18 cellular contexts compared by ENCODE assay signal in the genomic region with DNA sequence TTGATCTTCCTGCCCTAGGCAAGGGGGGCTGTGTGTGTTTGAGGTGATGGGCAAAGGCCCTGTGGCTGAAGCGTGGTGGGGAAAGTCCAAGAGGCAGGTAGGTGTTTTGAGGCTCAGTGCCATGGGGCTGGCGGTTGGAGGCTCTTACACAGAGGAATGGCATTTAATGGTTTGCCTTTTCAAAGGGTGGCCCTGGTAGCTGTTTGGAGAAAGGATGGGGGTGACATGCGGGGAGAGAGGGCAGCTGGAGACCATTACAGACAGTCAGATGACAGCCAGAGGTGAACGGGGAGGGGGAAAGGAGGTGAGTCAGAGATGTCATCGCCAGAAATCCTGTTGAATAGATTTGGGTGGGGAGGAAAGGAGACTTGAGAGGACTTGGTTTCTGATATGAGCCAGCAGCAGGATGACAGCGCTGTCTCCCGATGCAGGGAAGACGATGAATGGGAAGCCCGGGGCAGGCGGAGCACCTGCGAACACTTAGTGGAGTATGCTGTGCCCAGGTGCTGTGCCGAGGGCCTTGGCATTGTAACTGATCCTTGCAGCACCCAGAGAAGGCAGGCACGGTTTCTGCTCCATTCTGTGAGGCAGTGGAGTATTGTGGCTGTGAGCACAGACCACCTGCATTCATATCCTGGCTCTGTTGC. TPM values are rescaled to one million over a fixed set of nuclear protein-coding genes. Genes with fewer than 3 reads are reported as not detected.
A peak's percentile ranks its signal among the peaks of the same experiment; 100 is the strongest.
DNase-seq lines count a peak whose midpoint lies in the region; ATAC-seq and TF ChIP-seq lines count a peak whose summit lies in the region.
"Had no signal": no experiment of that assay in that cellular context is flagged by ENCODE, and none has a peak within 500 bp of the region (broad histone marks: within the 10 kb centered on the region; RNA-seq: fewer than 3 reads in every experiment).

No MANE protein-coding gene starts in this region.

- H4K20me1 ChIP-seq in PC-3 (ENCODE audit: low read length) = no peaks in the 10 kb centered on the region
- H4K20me1 ChIP-seq: BLaER1 had no signal

- no peaks in the 10 kb centered on the region for H3K36me3 ChIP-seq in PC-3 (ENCODE audit: low read depth, low read length)
- H3K36me3 ChIP-seq: BLaER1 had no signal

- intact Hi-C loops in PC-3 (cut with micrococcal nuclease) = no loop called here

- H3K4me1 ChIP-seq in PC-3 (ENCODE audit: insufficient read depth, low read length) = peaks cover 9% of the 10 kb centered on the region

- H3K4me2 ChIP-seq in PC-3 (ENCODE audit: low read length) = no peak overlapping the region
- H3K4me2 ChIP-seq: BLaER1 had no signal

- POLR2A ChIA-PET in PC-3 (lab: Charles Lee; ENCODE audit: unreplicated experiment) = no interaction called here

- H3K9me3 ChIP-seq in PC-3 (ENCODE audit: low read length) = no peaks in the 10 kb centered on the region
- H3K9me3 ChIP-seq: BLaER1 had no signal

- H3F3A ChIP-seq in PC-3 (ENCODE audit: low read length, unreplicated experiment) = no peaks in the 10 kb centered on the region

- no peaks in the 10 kb centered on the region for H3K79me2 ChIP-seq in PC-3 (ENCODE audit: low read length)

- H3K4me3 ChIP-seq in PC-3 (ENCODE audit: low read length) = no peak overlapping the region
- H3K4me3 ChIP-seq: BLaER1, skin epidermis had no signal

- no peak overlapping the region for H3K9ac ChIP-seq in PC-3 (ENCODE audit: low read length)
- H3K9ac ChIP-seq: BLaER1 had no signal

- CTCF ChIA-PET in PC-3 (lab: Charles Lee) = no interaction called here

- no peak overlapping the region for H2AFZ ChIP-seq in PC-3 (ENCODE audit: low read length)

- no TSS peak for BruUV-seq in PC-3 (replicated peaks; lab: Mats Ljungman, UMichigan)

- H3K9me2 ChIP-seq in PC-3 (replicated peaks; ENCODE audit: low read length) = no peaks in the 10 kb centered on the region

- DNase-seq in SHP77 (lab: John Stamatoyannopoulos, UW) (peak; percentile 48 to 62), SHP77 treated with DMSO at 0.1 percent for 48 hours (lab: John Stamatoyannopoulos, UW) (no peak), Daoy (ENCODE audit: low read depth) (peak; percentile 67), PC-3 (peak; percentile 49), islet precursor cell (peak; percentile 69)
- DNase-seq: 8988T; cortex of kidney; DMS 273 treated with DMSO at 0.1 percent for 48 hours; hypothalamus; NCI-H1436 treated with DMSO at 0.1 percent for 48 hours; nephron progenitor cell; stimulated activated CD8-positive, alpha-beta memory T cell treated with anti-CD3 and anti-CD28 coated beads, Interleukin-4, amount 100 ng/mL, for 48 hours had no signal

- no peak overlapping the region for H3K27ac ChIP-seq in PC-3 (ENCODE audit: low read length)
- H3K27ac ChIP-seq: BLaER1, skin epidermis had no signal

- ATAC-seq in PC-3 (peak; percentile 43), GM18858 (IDR thresholded peaks at IDR 0.05; ENCODE audit: unreplicated experiment) (no peak), HG03045 (IDR thresholded peaks at IDR 0.05; ENCODE audit: unreplicated experiment) (no peak), HG03135 (IDR thresholded peaks at IDR 0.05; ENCODE audit: unreplicated experiment) (no peak)
- ATAC-seq: WTC11 had no signal

- no peak for TF ChIP-seq CTCF in PC-3 (conservative IDR thresholded peaks at IDR 0.05; ENCODE audit: low read depth, low read length)

- peaks cover 5% of the 10 kb centered on the region; the same call in 1 of the 2 replicates for H3K27me3 ChIP-seq in PC-3 (ENCODE audit: low read length)
- H3K27me3 ChIP-seq: BLaER1 had no signal

RNA-seq across cellular contexts. Expression of a gene that starts 56.3 kb away (rescaled TPM):
- 0.63 and 1.1 TPM in 2 replicates for total RNA-seq in Daoy (2014; rRNA removed; shearing (Covaris generic))
- total RNA-seq in PC-3 (2014; rRNA removed) = 0.11 and 0.75 TPM in 2 replicates
